ENCODE assay signal across 1 cellular context in genomic region chr1:24696756-24697330, GRCh38.
A peak's percentile ranks its signal among the peaks of the same experiment; 100 is the strongest.
TF ChIP-seq lines count a peak whose summit lies in the region.

No MANE protein-coding gene starts in this region.

TF ChIP-seq in K562, 482 proteins besides CTCF, POLR2A, EP300 and RAD21:
- TF ChIP-seq HDAC6 (IDR thresholded peaks at IDR 0.05; ENCODE audit: low read depth, low read length): no peak
- no peak for TF ChIP-seq NCOA4 (IDR thresholded peaks at IDR 0.05; ENCODE audit: partially characterized antibody)
- peak; percentile 7; the same call in 1 of the 2 replicates for TF ChIP-seq ZBTB33 (CRISPR knock-in tag; IDR thresholded peaks at IDR 0.05)
- TF ChIP-seq TCF3 (CRISPR knock-in tag; IDR thresholded peaks at IDR 0.05): no peak
- TF ChIP-seq SP2 (IDR thresholded peaks at IDR 0.05; ENCODE audit: extremely low read depth, low read depth, low read length, poor library complexity, severe bottlenecking): no peak
- TF ChIP-seq, protein P1, sequence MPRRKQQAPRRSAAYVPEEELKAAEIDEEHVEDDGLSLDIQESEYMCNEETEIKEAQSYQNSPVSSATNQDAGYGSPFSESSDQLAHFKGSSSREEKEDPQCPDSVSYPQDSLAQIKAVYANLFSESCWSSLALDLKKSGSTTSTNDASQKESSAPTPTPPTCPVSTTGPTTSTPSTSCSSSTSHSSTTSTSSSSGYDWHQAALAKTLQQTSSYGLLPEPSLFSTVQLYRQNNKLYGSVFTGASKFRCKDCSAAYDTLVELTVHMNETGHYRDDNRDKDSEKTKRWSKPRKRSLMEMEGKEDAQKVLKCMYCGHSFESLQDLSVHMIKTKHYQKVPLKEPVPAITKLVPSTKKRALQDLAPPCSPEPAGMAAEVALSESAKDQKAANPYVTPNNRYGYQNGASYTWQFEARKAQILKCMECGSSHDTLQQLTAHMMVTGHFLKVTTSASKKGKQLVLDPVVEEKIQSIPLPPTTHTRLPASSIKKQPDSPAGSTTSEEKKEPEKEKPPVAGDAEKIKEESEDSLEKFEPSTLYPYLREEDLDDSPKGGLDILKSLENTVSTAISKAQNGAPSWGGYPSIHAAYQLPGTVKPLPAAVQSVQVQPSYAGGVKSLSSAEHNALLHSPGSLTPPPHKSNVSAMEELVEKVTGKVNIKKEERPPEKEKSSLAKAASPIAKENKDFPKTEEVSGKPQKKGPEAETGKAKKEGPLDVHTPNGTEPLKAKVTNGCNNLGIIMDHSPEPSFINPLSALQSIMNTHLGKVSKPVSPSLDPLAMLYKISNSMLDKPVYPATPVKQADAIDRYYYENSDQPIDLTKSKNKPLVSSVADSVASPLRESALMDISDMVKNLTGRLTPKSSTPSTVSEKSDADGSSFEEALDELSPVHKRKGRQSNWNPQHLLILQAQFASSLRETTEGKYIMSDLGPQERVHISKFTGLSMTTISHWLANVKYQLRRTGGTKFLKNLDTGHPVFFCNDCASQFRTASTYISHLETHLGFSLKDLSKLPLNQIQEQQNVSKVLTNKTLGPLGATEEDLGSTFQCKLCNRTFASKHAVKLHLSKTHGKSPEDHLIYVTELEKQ (CRISPR knock-in tag; IDR thresholded peaks at IDR 0.05): no peak
- TF ChIP-seq NR3C1 (CRISPR knock-in tag; IDR thresholded peaks at IDR 0.05): no peak
